25 cellular contexts compared by ENCODE assay signal in genomic region chr1:9841460-9841859, GRCh38.
"Had no signal": no experiment of that assay in that cellular context is flagged by ENCODE, and none has a peak within 500 bp of the region (broad histone marks: within the 10 kb centered on the region; RNA-seq: fewer than 3 reads in every experiment).

No MANE protein-coding gene starts in this region.

- ATAC-seq: activated CD8-positive, alpha-beta T cell treated with anti-CD3 and anti-CD28 coated beads for 36 hours; activated naive CD8-positive, alpha-beta T cell treated with anti-CD3 and anti-CD28 coated beads, Interleukin-2, amount 50 U/mL, for 24 hours; gastroesophageal sphincter; heart right ventricle; left ventricle myocardium superior; naive thymus-derived CD8-positive, alpha-beta T cell; stimulated activated naive CD8-positive, alpha-beta T cell treated with anti-CD3 and anti-CD28 coated beads, Interleukin-15, Interleukin-2, amounts not matched to agents 100 U/mL and 50 U/mL, for 24 hours; T-cell had no signal

- H3K9ac ChIP-seq: parathyroid adenoma had no signal

- H3K4me3 Mint-ChIP-seq: activated CD4-positive, alpha-beta T cell treated with anti-CD3 and anti-CD28 coated beads, Interleukin-2, amount 10 ng/mL, durations not matched to agents 24 days and 14 days; activated CD8-positive, alpha-beta T cell treated with anti-CD3 and anti-CD28 coated beads for 36 hours; activated naive CD4-positive, alpha-beta T cell treated with anti-CD3 and anti-CD28 coated beads, Interleukin-2, amount 10 ng/mL, durations not matched to agents 7 days and 5 days; activated naive CD8-positive, alpha-beta T cell treated with anti-CD3 and anti-CD28 coated beads, Interleukin-2, amount 50 U/mL, for 24 hours; activated T-cell treated with anti-CD3 and anti-CD28 coated beads, Interleukin-2, amount 50 U/mL, for 24 hours; dendritic cell treated with granulocyte-macrophage colony-stimulating factor and Interleukin-4, amounts not matched to agents 40 ng/mL and 50 ng/mL, for 4 days; memory B cell; naive thymus-derived CD8-positive, alpha-beta T cell; T-cell had no signal

- H3K27me3 ChIP-seq: ascending aorta, esophagus muscularis mucosa, gastroesophageal sphincter, heart right ventricle, neutrophil, tibial nerve, uterus had no signal

- H3K4me1 ChIP-seq: parathyroid adenoma had no signal

- H3K27ac Mint-ChIP-seq: activated CD4-positive, alpha-beta T cell treated with anti-CD3 and anti-CD28 coated beads, Interleukin-2, amount 10 ng/mL, durations not matched to agents 24 days and 14 days; activated CD8-positive, alpha-beta T cell treated with anti-CD3 and anti-CD28 coated beads for 36 hours; activated naive CD4-positive, alpha-beta T cell treated with anti-CD3 and anti-CD28 coated beads, Interleukin-2, amount 10 ng/mL, durations not matched to agents 7 days and 5 days; activated naive CD8-positive, alpha-beta T cell treated with anti-CD3 and anti-CD28 coated beads, Interleukin-2, amount 50 U/mL, for 24 hours; activated T-cell treated with anti-CD3 and anti-CD28 coated beads, Interleukin-2, amount 50 U/mL, for 24 hours; activated T-helper 2 cell treated with anti-CD3 and anti-CD28 coated beads, Interferon-gamma antibody, Interleukin-2, Interleukin-4, amounts not matched to agents 10 μg/mL and 5 μg/mL and 100 μg/mL, durations not matched to agents 14 hours and 24 hours and 36 hours; dendritic cell treated with granulocyte-macrophage colony-stimulating factor and Interleukin-4, amounts not matched to agents 40 ng/mL and 50 ng/mL, for 4 days; memory B cell; T-cell had no signal

- H3K36me3 ChIP-seq: ascending aorta, esophagus muscularis mucosa, gastroesophageal sphincter, heart right ventricle, neutrophil, tibial nerve, uterus had no signal

- H3K36me3 Mint-ChIP-seq: activated naive CD4-positive, alpha-beta T cell treated with anti-CD3 and anti-CD28 coated beads, Interleukin-2, amount 10 ng/mL, durations not matched to agents 7 days and 5 days; naive thymus-derived CD8-positive, alpha-beta T cell; T-cell had no signal

- H3K9me3 Mint-ChIP-seq: activated CD4-positive, alpha-beta T cell treated with anti-CD3 and anti-CD28 coated beads, Interleukin-2, amount 10 ng/mL, durations not matched to agents 24 days and 14 days; activated CD8-positive, alpha-beta T cell treated with anti-CD3 and anti-CD28 coated beads for 36 hours; activated naive CD4-positive, alpha-beta T cell treated with anti-CD3 and anti-CD28 coated beads, Interleukin-2, amount 10 ng/mL, durations not matched to agents 7 days and 5 days; activated naive CD8-positive, alpha-beta T cell treated with anti-CD3 and anti-CD28 coated beads, Interleukin-2, amount 50 U/mL, for 24 hours; activated T-cell treated with anti-CD3 and anti-CD28 coated beads, Interleukin-2, amount 50 U/mL, for 24 hours; activated T-helper 2 cell treated with anti-CD3 and anti-CD28 coated beads, Interferon-gamma antibody, Interleukin-2, Interleukin-4, amounts not matched to agents 10 μg/mL and 5 μg/mL and 100 μg/mL, durations not matched to agents 14 hours and 24 hours and 36 hours; dendritic cell treated with granulocyte-macrophage colony-stimulating factor and Interleukin-4, amounts not matched to agents 40 ng/mL and 50 ng/mL, for 4 days; memory B cell; naive thymus-derived CD8-positive, alpha-beta T cell; T-cell had no signal

- H3K79me2 ChIP-seq: parathyroid adenoma had no signal

- DNase-seq: activated CD4-positive, alpha-beta T cell treated with anti-CD3 and anti-CD28 coated beads, Interleukin-2, amount 10 ng/mL, durations not matched to agents 24 days and 14 days; activated CD4-positive, CD25-positive, alpha-beta regulatory T cell; activated CD8-positive, alpha-beta T cell treated with anti-CD3 and anti-CD28 coated beads for 36 hours; activated naive CD4-positive, alpha-beta T cell treated with anti-CD3 and anti-CD28 coated beads, Interleukin-2, amount 10 ng/mL, durations not matched to agents 7 days and 5 days; activated naive CD8-positive, alpha-beta T cell treated with anti-CD3 and anti-CD28 coated beads, Interleukin-2, amount 50 U/mL, for 24 hours; activated T-cell treated with anti-CD3 and anti-CD28 coated beads, Interleukin-2, amount 50 U/mL, for 24 hours; effector CD8-positive, alpha-beta T cell; heart right ventricle; left ventricle myocardium superior; naive thymus-derived CD8-positive, alpha-beta T cell; retina; stimulated activated CD4-positive, alpha-beta T cell treated with anti-CD3 and anti-CD28 coated beads, Interleukin-12 subunit alpha, Interleukin-12 subunit beta, amount 100 ng/mL, for 4 hours; stimulated activated CD4-positive, alpha-beta T cell treated with anti-CD3 and anti-CD28 coated beads, Interleukin-1b, Interleukin-23, amount 100 ng/mL, for 48 hours; stimulated activated naive CD8-positive, alpha-beta T cell treated with anti-CD3 and anti-CD28 coated beads, Interleukin-15, Interleukin-2, amounts not matched to agents 100 U/mL and 50 U/mL, for 24 hours; T-cell; uterus had no signal

- H3K27ac ChIP-seq: ascending aorta, esophagus muscularis mucosa, gastroesophageal sphincter, heart right ventricle, neutrophil, parathyroid adenoma, tibial nerve, uterus had no signal

- H3K27me3 Mint-ChIP-seq: activated CD8-positive, alpha-beta T cell treated with anti-CD3 and anti-CD28 coated beads for 36 hours; activated naive CD8-positive, alpha-beta T cell treated with anti-CD3 and anti-CD28 coated beads, Interleukin-2, amount 50 U/mL, for 24 hours; activated T-cell treated with anti-CD3 and anti-CD28 coated beads, Interleukin-2, amount 50 U/mL, for 24 hours; memory B cell; naive thymus-derived CD8-positive, alpha-beta T cell; T-cell had no signal

- H3K4me3 ChIP-seq: ascending aorta, esophagus muscularis mucosa, gastroesophageal sphincter, heart right ventricle, tibial nerve, uterus had no signal

- H3K9me3 ChIP-seq: ascending aorta, esophagus muscularis mucosa, gastroesophageal sphincter, heart right ventricle, neutrophil, tibial nerve, uterus had no signal

- H3K4me1 Mint-ChIP-seq: activated CD4-positive, alpha-beta T cell treated with anti-CD3 and anti-CD28 coated beads, Interleukin-2, amount 10 ng/mL, durations not matched to agents 24 days and 14 days; activated naive CD8-positive, alpha-beta T cell treated with anti-CD3 and anti-CD28 coated beads, Interleukin-2, amount 50 U/mL, for 24 hours; T-cell had no signal

- H2AFZ ChIP-seq: parathyroid adenoma had no signal
